ENCODE assay signal across 1 cellular context in genomic region chrX:54529559-54530357, GRCh38.
A peak's percentile ranks its signal among the peaks of the same experiment; 100 is the strongest.
TF ChIP-seq lines count a peak whose summit lies in the region.

Gene GNL3L (plus strand): TSS chrX:54530219. CDS start chrX:54532567, 2,348 bp downstream.

TF ChIP-seq in HEK293, 187 proteins besides CTCF, POLR2A, EP300 and RAD21 (continued from another document):
- TF ChIP-seq ZNF518A (tag by site-specific recombination; conservative IDR thresholded peaks at IDR 0.05; ENCODE audit: low read depth) (peak; percentile 49), ZBTB48 (tag by site-specific recombination; IDR thresholded peaks at IDR 0.05) (no peak), OVOL3 (tag by site-specific recombination; IDR thresholded peaks at IDR 0.05) (0 out of 2 replicates have a peak, but pooled peaks have one; percentile 34), ZBTB17 (tag by site-specific recombination; IDR thresholded peaks at IDR 0.05) (peak; percentile 12; the same call in 1 of the 2 replicates), ZNF837 (tag by site-specific recombination; IDR thresholded peaks at IDR 0.05) (no peak), ZBTB20 (tag by site-specific recombination; IDR thresholded peaks at IDR 0.05) (peak; percentile 96), ZNF704 (tag by site-specific recombination; IDR thresholded peaks at IDR 0.05) (no peak), ZNF521 (tag by site-specific recombination; IDR thresholded peaks at IDR 0.05) (no peak), ZNF280C (tag by site-specific recombination; IDR thresholded peaks at IDR 0.05) (no peak)
